In genomic region chr2:42996528-42996927, GRCh38 we compare ENCODE assay signal across 30 cellular contexts.
"Had no signal": no experiment of that assay in that cellular context is flagged by ENCODE, and none has a peak within 500 bp of the region (broad histone marks: within the 10 kb centered on the region; RNA-seq: fewer than 3 reads in every experiment).

No MANE protein-coding gene starts in this region.

- H3K9me3 ChIP-seq: adrenal gland, ascending aorta, colonic mucosa, gastrocnemius medialis had no signal

- H3K4me1 ChIP-seq: adrenal gland, ascending aorta, breast epithelium, colonic mucosa, gastrocnemius medialis had no signal

- H3K4me3 ChIP-seq: adrenal gland, ascending aorta, breast epithelium, cardiac muscle cell, colonic mucosa, esophagus muscularis mucosa, gastrocnemius medialis, heart left ventricle had no signal

- H3K27ac ChIP-seq: adrenal gland, ascending aorta, breast epithelium, cardiac muscle cell, colonic mucosa, esophagus muscularis mucosa, foreskin keratinocyte, gastrocnemius medialis, heart left ventricle, WERI-Rb-1 had no signal

- H3K27me3 ChIP-seq: adrenal gland, ascending aorta, breast epithelium, cardiac muscle cell, colonic mucosa, esophagus muscularis mucosa, foreskin keratinocyte, gastrocnemius medialis, heart left ventricle had no signal

- H3K36me3 ChIP-seq: adrenal gland, ascending aorta, breast epithelium, cardiac muscle cell, colonic mucosa, esophagus muscularis mucosa, gastrocnemius medialis, heart left ventricle, WERI-Rb-1 had no signal

- ATAC-seq: activated CD4-positive, CD25-positive, alpha-beta regulatory T cell treated with anti-CD3 and anti-CD28 coated beads, Interleukin-2, amount 50 U/mL, for 24 hours; activated CD8-positive, alpha-beta memory T cell treated with anti-CD3 and anti-CD28 coated beads, Interleukin-2, amount 10 ng/mL, durations not matched to agents 7 days and 5 days; activated CD8-positive, alpha-beta T cell treated with anti-CD3 and anti-CD28 coated beads, Interleukin-2, amount 10 ng/mL, durations not matched to agents 7 days and 5 days; activated naive CD8-positive, alpha-beta T cell treated with anti-CD3 and anti-CD28 coated beads, Interleukin-2, amount 50 U/mL, for 24 hours; foreskin keratinocyte; gastrocnemius medialis; heart left ventricle; T-helper 17 cell had no signal

- DNase-seq: activated B cell treated with CpG ODN at 0.5 μM for 24 hours; activated CD4-positive, alpha-beta memory T cell treated with anti-CD3 and anti-CD28 coated beads for 36 hours; activated CD4-positive, alpha-beta T cell treated with anti-CD3 and anti-CD28 coated beads for 48 hours; activated CD4-positive, alpha-beta T cell treated with anti-CD3 and anti-CD28 coated beads, Interleukin-2, amount 50 U/mL, for 1 hour; activated CD8-positive, alpha-beta memory T cell treated with anti-CD3 and anti-CD28 coated beads, Interleukin-2, amount 10 ng/mL, durations not matched to agents 7 days and 5 days; activated CD8-positive, alpha-beta memory T cell treated with anti-CD3 and anti-CD28 coated beads, Interleukin-2, amount 50 U/mL, for 4 hours; activated CD8-positive, alpha-beta T cell treated with anti-CD3 and anti-CD28 coated beads, Interleukin-2, amount 10 ng/mL, durations not matched to agents 7 days and 5 days; activated effector memory CD4-positive, alpha-beta T cell treated with anti-CD3 and anti-CD28 coated beads, Interleukin-2, amount 50 U/mL, for 16 hours; activated naive CD4-positive, alpha-beta T cell treated with anti-CD3 and anti-CD28 coated beads for 36 hours; activated naive CD8-positive, alpha-beta T cell treated with anti-CD3 and anti-CD28 coated beads for 36 hours; activated naive CD8-positive, alpha-beta T cell treated with anti-CD3 and anti-CD28 coated beads, Interleukin-2, amount 50 U/mL, for 24 hours; activated T-cell treated with anti-CD3 and anti-CD28 coated beads, Interleukin-2, amount 50 U/mL, for 1 hour; activated T-cell treated with anti-CD3 and anti-CD28 coated beads, Interleukin-2, amount 50 U/mL, for 48 hours; amygdala; colonic mucosa; effector CD8-positive, alpha-beta T cell; foreskin keratinocyte; gastrocnemius medialis; glutamatergic neuron; T-helper 1 cell; T-helper 17 cell; T1000; WERI-Rb-1 had no signal
